20 cellular contexts compared by ENCODE assay signal in genomic region chr10:89494068-89494467, GRCh38. TPM values are rescaled to one million over a fixed set of nuclear protein-coding genes. Genes with fewer than 3 reads are reported as not detected.
A peak's percentile ranks its signal among the peaks of the same experiment; 100 is the strongest.
DNase-seq lines count a peak whose midpoint lies in the region; ATAC-seq and TF ChIP-seq lines count a peak whose summit lies in the region.
"Had no signal": no experiment of that assay in that cellular context is flagged by ENCODE, and none has a peak within 500 bp of the region (broad histone marks: within the 10 kb centered on the region; RNA-seq: fewer than 3 reads in every experiment).

No MANE protein-coding gene starts in this region.

- no peaks in the 10 kb centered on the region for H3K27me3 ChIP-seq in heart right ventricle
- H3K27me3 ChIP-seq: BLaER1, SJCRH30 had no signal

- H3K4me3 Mint-ChIP-seq in nephron progenitor cell: no peak overlapping the region
- H3K4me3 Mint-ChIP-seq: CD8-positive, alpha-beta T cell; HFFc6 had no signal

- intact Hi-C loops in Right ventricle myocardium superior (cut with DNase I) (no loop called here), cardiac septum (cut with DNase I) (no loop called here), heart right ventricle (cut with DNase I) (no loop called here)

- no peak overlapping the region for H3K4me3 ChIP-seq in heart right ventricle
- H3K4me3 ChIP-seq: BLaER1, PC-9, SJCRH30 had no signal

- H3K4me1 ChIP-seq in heart right ventricle: peaks cover 0 to 28% (median 6%) of the 10 kb centered on the region in 9 donors
- H3K4me1 ChIP-seq: BLaER1, SJCRH30 had no signal

- peak overlapping the region; percentile 3 for H3K27ac Mint-ChIP-seq in nephron progenitor cell
- H3K27ac Mint-ChIP-seq: CD8-positive, alpha-beta T cell; HFFc6 had no signal

- WGBS in heart right ventricle, 2 donors: 24 to 32% methylated on average over 5 of the region's 5 CpGs

- no peak for TF ChIP-seq CTCF in heart right ventricle (IDR thresholded peaks at IDR 0.05)
- TF ChIP-seq CTCF in nephron progenitor cell (IDR thresholded peaks at IDR 0.05): no peak

- peak overlapping the region; percentile 38 to 73 (median 60) for H3K27ac ChIP-seq in heart right ventricle
- H3K27ac ChIP-seq: BLaER1, PC-9, RWPE1, SJCRH30 had no signal

- DNase-seq in Right ventricle myocardium superior: no peak
- DNase-seq in cardiac septum (ENCODE audit: low spot score): no peak
- DNase-seq in heart right ventricle: no peak
- DNase-seq in nephron progenitor cell: no peak
- no peak for DNase-seq in CD1c-positive myeloid dendritic cell (ENCODE audit: extremely low spot score)
- DNase-seq in amygdala (lab: John Stamatoyannopoulos, UW): no peak
- no peak for DNase-seq in middle frontal gyrus (ENCODE audit: extremely low spot score, low spot score)
- DNase-seq: Calu3; CD8-positive, alpha-beta T cell; H7; HFFc6; MM.1S; NCI-H1105; NCI-H2227 treated with DMSO at 0.1 percent for 48 hours; NCI-H524 treated with DMSO at 0.1 percent for 48 hours; PC-9; SJCRH30 had no signal

- H3K36me3 Mint-ChIP-seq in nephron progenitor cell (ENCODE audit: low read depth): no peaks in the 10 kb centered on the region
- H3K36me3 Mint-ChIP-seq: CD8-positive, alpha-beta T cell had no signal

- H3K4me1 Mint-ChIP-seq in nephron progenitor cell: peaks cover 24% of the 10 kb centered on the region

- no peaks in the 10 kb centered on the region for H3K9me3 ChIP-seq in heart right ventricle
- H3K9me3 ChIP-seq: BLaER1, SJCRH30 had no signal

- no peaks in the 10 kb centered on the region for H3K9me3 Mint-ChIP-seq in nephron progenitor cell
- H3K9me3 Mint-ChIP-seq: CD8-positive, alpha-beta T cell; HFFc6 had no signal

- ATAC-seq in Right ventricle myocardium superior (ENCODE audit: poor library complexity) (peak; percentile 61), heart right ventricle (peak in 1 of 8 donors; percentile 54), GM18870 (IDR thresholded peaks at IDR 0.05; ENCODE audit: unreplicated experiment) (no peak)
- ATAC-seq: CD8-positive, alpha-beta T cell had no signal

- peaks cover 3% of the 10 kb centered on the region for H3K27me3 Mint-ChIP-seq in nephron progenitor cell (ENCODE audit: low read depth, poor library complexity)

- H3K36me3 ChIP-seq in heart right ventricle: no peaks in the 10 kb centered on the region
- H3K36me3 ChIP-seq: BLaER1, SJCRH30 had no signal

RNA-seq across cellular contexts. Expression of gene SLC16A12, which starts 41.3 kb away (rescaled TPM):
- total RNA-seq in Right ventricle myocardium superior (1.3 TPM), cardiac septum (3.1 TPM), heart right ventricle (1 to 10 TPM; 1.8 to 3.6 (median 2.8) TPM)
- 1 to 10 TPM; 1.9 to 2.3 TPM for polyA plus RNA-seq in heart right ventricle
- total RNA-seq: CD8-positive, alpha-beta T cell; HFFc6 had no signal
